Comparison of ENCODE assay signal across 11 cellular contexts in genomic region chr12:19190292-19191031, GRCh38.
DNase-seq lines count a peak whose midpoint lies in the region; TF ChIP-seq lines count a peak whose summit lies in the region.
"Had no signal": no experiment of that assay in that cellular context is flagged by ENCODE, and none has a peak within 500 bp of the region (broad histone marks: within the 10 kb centered on the region; RNA-seq: fewer than 3 reads in every experiment).

No MANE protein-coding gene starts in this region.

- no peak overlapping the region for H3K4me2 ChIP-seq in OCI-LY7 (ENCODE audit: low read length)

- no peaks in the 10 kb centered on the region for H3K9me3 ChIP-seq in OCI-LY7 (ENCODE audit: low read length)

- H2AFZ ChIP-seq in OCI-LY7 (ENCODE audit: low read length), result no peak overlapping the region

- H3K9me3 Mint-ChIP-seq in mesothelial cell of epicardium, result peaks cover 4% of the 10 kb centered on the region
- H3K9me3 Mint-ChIP-seq in activated T-helper 2 cell treated with anti-CD3 and anti-CD28 coated beads, Interferon-gamma antibody, Interleukin-2, Interleukin-4, amounts not matched to agents 10 μg/mL and 5 μg/mL and 100 μg/mL, durations not matched to agents 14 hours and 24 hours and 36 hours, result no peaks in the 10 kb centered on the region
- H3K9me3 Mint-ChIP-seq: activated CD4-positive, alpha-beta memory T cell treated with anti-CD3 and anti-CD28 coated beads for 36 hours had no signal

- H4K20me1 ChIP-seq in OCI-LY7 (ENCODE audit: insufficient read depth, low read length), result no peaks in the 10 kb centered on the region

- H3K36me3 ChIP-seq in OCI-LY7 (ENCODE audit: insufficient read depth, low read length), result no peaks in the 10 kb centered on the region

- H3K4me1 Mint-ChIP-seq in mesothelial cell of epicardium, result peaks cover 25% of the 10 kb centered on the region
- peaks cover 2% of the 10 kb centered on the region for H3K4me1 Mint-ChIP-seq in activated T-helper 2 cell treated with anti-CD3 and anti-CD28 coated beads, Interferon-gamma antibody, Interleukin-2, Interleukin-4, amounts not matched to agents 10 μg/mL and 5 μg/mL and 100 μg/mL, durations not matched to agents 14 hours and 24 hours and 36 hours (ENCODE audit: low read depth)

- CTCF ChIA-PET in OCI-LY7 (lab: Charles Lee; ENCODE audit: unreplicated experiment), result no interaction called here

- TF ChIP-seq POLR2A in NB4 (IDR thresholded peaks at IDR 0.05; ENCODE audit: extremely low read depth, insufficient read length), result no peak

- no peaks in the 10 kb centered on the region for H3K4me1 ChIP-seq in OCI-LY7 (ENCODE audit: insufficient read depth, low read length, poor library complexity, severe bottlenecking)

- H3K27ac ChIP-seq in OCI-LY7 (ENCODE audit: low read depth, low read length, poor library complexity, severe bottlenecking), result no peak overlapping the region

- H3K4me3 Mint-ChIP-seq in mesothelial cell of epicardium, result no peak overlapping the region
- H3K4me3 Mint-ChIP-seq in activated T-helper 2 cell treated with anti-CD3 and anti-CD28 coated beads, Interferon-gamma antibody, Interleukin-2, Interleukin-4, amounts not matched to agents 10 μg/mL and 5 μg/mL and 100 μg/mL, durations not matched to agents 14 hours and 24 hours and 36 hours (ENCODE audit: low read depth), result no peak overlapping the region
- H3K4me3 Mint-ChIP-seq: activated CD4-positive, alpha-beta memory T cell treated with anti-CD3 and anti-CD28 coated beads for 36 hours had no signal

- no TSS peak for BruUV-seq in OCI-LY7 (replicated peaks; lab: Mats Ljungman, UMichigan)

- TF ChIP-seq CTCF in NB4 (IDR thresholded peaks at IDR 0.05; ENCODE audit: low read depth, low read length) (no peak), mesothelial cell of epicardium (IDR thresholded peaks at IDR 0.05; ENCODE audit: unreplicated experiment) (no peak), OCI-LY7 (conservative IDR thresholded peaks at IDR 0.05; ENCODE audit: low read length) (no peak)

- H3K27ac Mint-ChIP-seq in mesothelial cell of epicardium, result peak overlapping the region; percentile 17
- H3K27ac Mint-ChIP-seq in activated T-helper 2 cell treated with anti-CD3 and anti-CD28 coated beads, Interferon-gamma antibody, Interleukin-2, Interleukin-4, amounts not matched to agents 10 μg/mL and 5 μg/mL and 100 μg/mL, durations not matched to agents 14 hours and 24 hours and 36 hours, result no peak overlapping the region
- H3K27ac Mint-ChIP-seq: activated CD4-positive, alpha-beta memory T cell treated with anti-CD3 and anti-CD28 coated beads for 36 hours had no signal

- no peaks in the 10 kb centered on the region for H3K27me3 Mint-ChIP-seq in mesothelial cell of epicardium (ENCODE audit: low read depth)
- H3K27me3 Mint-ChIP-seq in activated T-helper 2 cell treated with anti-CD3 and anti-CD28 coated beads, Interferon-gamma antibody, Interleukin-2, Interleukin-4, amounts not matched to agents 10 μg/mL and 5 μg/mL and 100 μg/mL, durations not matched to agents 14 hours and 24 hours and 36 hours (ENCODE audit: low read depth), result peaks cover 4% of the 10 kb centered on the region
- H3K27me3 Mint-ChIP-seq: activated CD4-positive, alpha-beta memory T cell treated with anti-CD3 and anti-CD28 coated beads for 36 hours had no signal

- intact Hi-C loops in OCI-LY7 (cut with micrococcal nuclease; ENCODE audit: unreplicated experiment), result no loop called here
- intact Hi-C loops in activated T-helper 2 cell treated with anti-CD3 and anti-CD28 coated beads, Interferon-gamma antibody, Interleukin-2, Interleukin-4, amounts not matched to agents 10 μg/mL and 5 μg/mL and 100 μg/mL, durations not matched to agents 14 hours and 24 hours and 36 hours (cut with micrococcal nuclease), result no loop called here

- no peaks in the 10 kb centered on the region for H3K9me2 ChIP-seq in OCI-LY7 (ENCODE audit: insufficient read depth, low read length)

- POLR2A ChIA-PET in OCI-LY7 (lab: Charles Lee), result interaction anchor here (1.0 to 1.7 kb wide), 2 partner anchors 10 to 71 kb away, joined by 3 read pairs; no protein-coding TSS in a partner anchor

- H3K36me3 Mint-ChIP-seq in mesothelial cell of epicardium, result peaks cover 4% of the 10 kb centered on the region
- no peaks in the 10 kb centered on the region for H3K36me3 Mint-ChIP-seq in activated T-helper 2 cell treated with anti-CD3 and anti-CD28 coated beads, Interferon-gamma antibody, Interleukin-2, Interleukin-4, amounts not matched to agents 10 μg/mL and 5 μg/mL and 100 μg/mL, durations not matched to agents 14 hours and 24 hours and 36 hours (ENCODE audit: low read depth)
- H3K36me3 Mint-ChIP-seq: activated CD4-positive, alpha-beta memory T cell treated with anti-CD3 and anti-CD28 coated beads for 36 hours had no signal

- H3K79me2 ChIP-seq in OCI-LY7 (ENCODE audit: insufficient read depth, low read depth, low read length), result no peaks in the 10 kb centered on the region

- peak; percentile 61 for DNase-seq in EL
- peak; percentile 80 for DNase-seq in NB4 (ENCODE audit: low read depth)
- peak; percentile 18 to 63 for DNase-seq in dermis microvascular lymphatic vessel endothelial cell (ENCODE audit: low read depth in 2 of 2)
- no peak for DNase-seq in mesothelial cell of epicardium (ENCODE audit: low spot score in 2 of 2, unreplicated experiment in 2 of 2)
- no peak for DNase-seq in NCI-H1048 (lab: John Stamatoyannopoulos, UW)
- no peak for DNase-seq in OCI-LY7 (ENCODE audit: low spot score)
- no peak for DNase-seq in NCI-H128 (lab: John Stamatoyannopoulos, UW; ENCODE audit: unreplicated experiment)
- DNase-seq in activated T-helper 2 cell treated with anti-CD3 and anti-CD28 coated beads, Interferon-gamma antibody, Interleukin-2, Interleukin-4, amounts not matched to agents 10 μg/mL and 5 μg/mL and 100 μg/mL, durations not matched to agents 14 hours and 24 hours and 36 hours (ENCODE audit: low spot score), result no peak
- DNase-seq: activated CD4-positive, alpha-beta memory T cell treated with anti-CD3 and anti-CD28 coated beads for 36 hours; cortex of kidney; NCI-H510A had no signal

- H3K4me3 ChIP-seq in NB4 (ENCODE audit: low read depth, low read length) (no peak overlapping the region), OCI-LY7 (ENCODE audit: low read depth, low read length, poor library complexity, severe bottlenecking) (no peak overlapping the region)

Comparison
In these comparisons a context has a peak if more than half of its experiments do, and no peak if none do; other contexts are left out.
1. DNase-seq: peak in EL (single experiment), NB4 (single experiment) and dermis microvascular lymphatic vessel endothelial cell (2 of 2); none in mesothelial cell of epicardium (0 of 2), NCI-H1048 (single experiment), OCI-LY7 (single experiment), NCI-H128 (single experiment) and activated T-helper 2 cell treated with anti-CD3 and anti-CD28 coated beads, Interferon-gamma antibody, Interleukin-2, Interleukin-4, amounts not matched to agents 10 μg/mL and 5 μg/mL and 100 μg/mL, durations not matched to agents 14 hours and 24 hours and 36 hours (single experiment).